ENCODE assay signal across 9 cellular contexts in genomic region chr9:92954078-92954861, GRCh38. TPM values are rescaled to one million over a fixed set of nuclear protein-coding genes. Genes with fewer than 3 reads are reported as not detected.
A peak's percentile ranks its signal among the peaks of the same experiment; 100 is the strongest.
DNase-seq lines count a peak whose midpoint lies in the region; ATAC-seq and TF ChIP-seq lines count a peak whose summit lies in the region.
"Had no signal": no experiment of that assay in that cellular context is flagged by ENCODE, and none has a peak within 500 bp of the region (broad histone marks: within the 10 kb centered on the region; RNA-seq: fewer than 3 reads in every experiment).

No MANE protein-coding gene starts in this region.

- peaks cover 0 to 28% (median 8%) of the 10 kb centered on the region in 12 donors for H3K4me1 ChIP-seq in heart left ventricle

- peak overlapping the region in 2 of 12 donors; percentile 6 to 35 for H3K4me3 ChIP-seq in heart left ventricle
- H3K4me3 ChIP-seq in H7 (ENCODE audit: insufficient read depth, low read depth, low read length), result no peak overlapping the region

- H3K27me3 ChIP-seq in heart left ventricle, result peaks cover 0 to 53% (median 8%) of the 10 kb centered on the region in 9 donors
- no peaks in the 10 kb centered on the region for H3K27me3 ChIP-seq in H7 (ENCODE audit: control insufficient read depth, insufficient read depth, low read length)

- ATAC-seq in GM21737 (IDR thresholded peaks at IDR 0.05; ENCODE audit: unreplicated experiment) (peak; percentile 75), heart left ventricle (peak; percentile 48 to 94 (median 76)), SK-N-SH treated with all-trans-retinoic acid at 6 μM for 48 hours (no peak)
- ATAC-seq: Panc1 had no signal

- H3K9me3 ChIP-seq in heart left ventricle, result no peaks in the 10 kb centered on the region

- TF ChIP-seq CTCF in heart left ventricle (IDR thresholded peaks at IDR 0.05), result no peak

- no peaks in the 10 kb centered on the region for H3K36me3 ChIP-seq in heart left ventricle
- no peaks in the 10 kb centered on the region for H3K36me3 ChIP-seq in H7 (replicated peaks; ENCODE audit: control insufficient read depth, insufficient read depth, low read length)

- WGBS in heart left ventricle, 4 donors, result 56 to 71% (median 61%) methylated on average over 10 of the region's 10 CpGs

- peak; percentile 85 for DNase-seq in NCI-H2029 treated with DMSO at 0.1 percent for 48 hours (lab: John Stamatoyannopoulos, UW)
- DNase-seq in activated T-cell treated with anti-CD3 and anti-CD28 coated beads for 1 hour (ENCODE audit: low read depth), result peak; percentile 67
- DNase-seq in heart left ventricle, result peak in 4 of 5 donors; percentile 71 to 84 (median 75)
- peak; percentile 58 to 63 for DNase-seq in stimulated activated CD8-positive, alpha-beta memory T cell treated with anti-CD3 and anti-CD28 coated beads, Interleukin-4, amount 100 ng/mL, for 4 hours (ENCODE audit: low read depth in 2 of 2, low spot score in 1 of 2)
- no peak for DNase-seq in amygdala (lab: John Stamatoyannopoulos, UW)
- DNase-seq in H7, result no peak

- peak overlapping the region; percentile 44 to 80 (median 75) for H3K27ac ChIP-seq in heart left ventricle

- peak in 1 of 2 donors; percentile 41 for TF ChIP-seq POLR2A in heart left ventricle (IDR thresholded peaks at IDR 0.05)

- intact Hi-C loops in heart left ventricle (cut with DNase I), result loop anchor here in 3 of 10 donors (10.0 kb wide), 3 partner anchors 79 to 351 kb away; partner anchors contain the start of gene ZNF484 (in 1 of the 3)

TF ChIP-seq in SK-N-SH treated with all-trans-retinoic acid at 6 μM for 48 hours, 23 proteins besides CTCF, POLR2A, EP300 and RAD21:
- TF ChIP-seq CREB5 (CRISPR knock-in tag; IDR thresholded peaks at IDR 0.05; ENCODE audit: low read depth), result no peak
- no peak for TF ChIP-seq PATZ1 (CRISPR knock-in tag; IDR thresholded peaks at IDR 0.05; ENCODE audit: borderline replicate concordance)
- TF ChIP-seq CSRNP3 (CRISPR knock-in tag; IDR thresholded peaks at IDR 0.05), result no peak
- no peak for TF ChIP-seq GLIS3 (CRISPR knock-in tag; IDR thresholded peaks at IDR 0.05)
- TF ChIP-seq PPARA (CRISPR knock-in tag; IDR thresholded peaks at IDR 0.05; ENCODE audit: borderline replicate concordance), result no peak
- TF ChIP-seq TCF4 (CRISPR knock-in tag; IDR thresholded peaks at IDR 0.05; ENCODE audit: borderline replicate concordance), result no peak
- TF ChIP-seq ZNF565 (CRISPR knock-in tag; conservative IDR thresholded peaks at IDR 0.05; ENCODE audit: low read depth), result no peak
- TF ChIP-seq CSDC2 (CRISPR knock-in tag; IDR thresholded peaks at IDR 0.05), result no peak
- no peak for TF ChIP-seq OSR1 (CRISPR knock-in tag; IDR thresholded peaks at IDR 0.05)
- no peak for TF ChIP-seq ISL1 (CRISPR knock-in tag; IDR thresholded peaks at IDR 0.05)
- no peak for TF ChIP-seq ESRRG (CRISPR knock-in tag; IDR thresholded peaks at IDR 0.05)
- no peak for TF ChIP-seq RARB (CRISPR knock-in tag; IDR thresholded peaks at IDR 0.05)
- no peak for TF ChIP-seq TOX (CRISPR knock-in tag; IDR thresholded peaks at IDR 0.05; ENCODE audit: borderline replicate concordance)
- TF ChIP-seq TSHZ2 (CRISPR knock-in tag; IDR thresholded peaks at IDR 0.05), result no peak
- no peak for TF ChIP-seq ARNTL (CRISPR knock-in tag; IDR thresholded peaks at IDR 0.05; ENCODE audit: borderline replicate concordance, low read depth)
- no peak for TF ChIP-seq ZNF70 (CRISPR knock-in tag; IDR thresholded peaks at IDR 0.05)
- no peak for TF ChIP-seq POU6F1 (CRISPR knock-in tag; IDR thresholded peaks at IDR 0.05; ENCODE audit: borderline replicate concordance, low read depth)
- TF ChIP-seq ZFP30 (CRISPR knock-in tag; IDR thresholded peaks at IDR 0.05), result no peak
- TF ChIP-seq ZNF8 (CRISPR knock-in tag; IDR thresholded peaks at IDR 0.05), result no peak
TF ChIP-seq in SK-N-SH treated with all-trans-retinoic acid at 6 μM for 48 hours: peak in this region for 0.

RNA-seq across cellular contexts. Expression of gene FGD3, which starts 6.9 kb away (rescaled TPM):
- total RNA-seq in heart left ventricle, result 10 to 100 TPM in 1 of 9 donors, 1 to 10 TPM in 8; 1.2 to 11.2 (median 1.8) TPM
- polyA plus RNA-seq in heart left ventricle, result 1 to 10 TPM; 1.5 to 1.6 TPM
- 1.3 and 2.4 TPM in 2 replicates for total RNA-seq in H7 (2014; rRNA removed; shearing (Covaris generic))

Comparison
In these comparisons a context has a peak if more than half of its experiments do, and no peak if none do; other contexts are left out.
1. DNase-seq: peak in NCI-H2029 treated with DMSO at 0.1 percent for 48 hours (single experiment), activated T-cell treated with anti-CD3 and anti-CD28 coated beads for 1 hour (single experiment), heart left ventricle (4 of 5) and stimulated activated CD8-positive, alpha-beta memory T cell treated with anti-CD3 and anti-CD28 coated beads, Interleukin-4, amount 100 ng/mL, for 4 hours (2 of 2); none in amygdala (0 of 56) and H7 (single experiment).